Comparison of ENCODE assay signal across 16 cellular contexts in the genomic region with DNA sequence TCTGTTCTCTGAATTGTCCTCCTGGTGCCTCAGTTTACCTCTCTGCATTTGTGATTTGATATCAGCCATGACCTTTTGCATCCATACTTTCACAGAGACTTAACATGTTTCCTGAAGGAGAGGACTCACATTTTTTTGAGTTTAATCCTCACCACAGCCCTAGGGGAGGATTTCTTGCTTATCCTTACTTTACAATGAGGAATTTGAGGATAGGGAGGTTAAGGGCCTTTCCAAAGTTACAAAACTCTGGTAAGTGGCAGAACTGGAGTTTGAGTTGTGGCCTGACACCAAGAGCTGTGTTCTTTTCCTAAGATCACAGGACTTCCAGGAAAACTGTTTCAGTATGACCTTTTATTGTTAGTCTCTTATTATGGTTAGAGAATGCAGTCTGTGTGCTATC. TPM values are rescaled to one million over a fixed set of nuclear protein-coding genes. Genes with fewer than 3 reads are reported as not detected.
"Had no signal": no experiment of that assay in that cellular context is flagged by ENCODE, and none has a peak within 500 bp of the region (broad histone marks: within the 10 kb centered on the region; RNA-seq: fewer than 3 reads in every experiment).

No MANE protein-coding gene starts in this region.

- ATAC-seq: activated CD8-positive, alpha-beta T cell treated with anti-CD3 and anti-CD28 coated beads, Interleukin-2, amount 10 ng/mL, durations not matched to agents 7 days and 5 days; activated naive CD8-positive, alpha-beta T cell treated with anti-CD3 and anti-CD28 coated beads, Interleukin-2, amount 50 U/mL, for 24 hours; gastroesophageal sphincter; stimulated activated effector memory CD8-positive, alpha-beta T cell treated with anti-CD3 and anti-CD28 coated beads, Interleukin-12 subunit alpha, Interleukin-12 subunit beta, amount 100 ng/mL, for 72 hours; T-cell had no signal

- H3K27ac Mint-ChIP-seq: activated CD8-positive, alpha-beta T cell treated with anti-CD3 and anti-CD28 coated beads, Interleukin-2, amount 10 ng/mL, durations not matched to agents 7 days and 5 days; activated naive CD8-positive, alpha-beta T cell treated with anti-CD3 and anti-CD28 coated beads, Interleukin-2, amount 50 U/mL, for 24 hours; activated T-helper 1 cell treated with anti-CD3 and anti-CD28 coated beads, Interleukin-12 subunit alpha, Interleukin-12 subunit beta, Interleukin-2, Interleukin-4 antibody, amounts not matched to agents 30 ng/mL and 10 ng/mL and 1 ng/mL, durations not matched to agents 14 hours and 24 hours and 36 hours; mesothelial cell of epicardium; stimulated activated effector memory CD8-positive, alpha-beta T cell treated with anti-CD3 and anti-CD28 coated beads, Interleukin-12 subunit alpha, Interleukin-12 subunit beta, amount 100 ng/mL, for 72 hours; T-cell had no signal

- H3K27me3 Mint-ChIP-seq: T-cell had no signal

- H3K4me3 ChIP-seq: dorsolateral prefrontal cortex, esophagus muscularis mucosa, gastroesophageal sphincter, skin epidermis, thyroid gland, vagina had no signal

- H3K4me1 Mint-ChIP-seq: activated naive CD8-positive, alpha-beta T cell treated with anti-CD3 and anti-CD28 coated beads, Interleukin-2, amount 50 U/mL, for 24 hours; mesothelial cell of epicardium; neural crest cell had no signal

- H3K4me3 Mint-ChIP-seq: activated CD8-positive, alpha-beta T cell treated with anti-CD3 and anti-CD28 coated beads, Interleukin-2, amount 10 ng/mL, durations not matched to agents 7 days and 5 days; activated naive CD8-positive, alpha-beta T cell treated with anti-CD3 and anti-CD28 coated beads, Interleukin-2, amount 50 U/mL, for 24 hours; activated T-helper 1 cell treated with anti-CD3 and anti-CD28 coated beads, Interleukin-12 subunit alpha, Interleukin-12 subunit beta, Interleukin-2, Interleukin-4 antibody, amounts not matched to agents 30 ng/mL and 10 ng/mL and 1 ng/mL, durations not matched to agents 14 hours and 24 hours and 36 hours; mesothelial cell of epicardium; neural crest cell; stimulated activated effector memory CD8-positive, alpha-beta T cell treated with anti-CD3 and anti-CD28 coated beads, Interleukin-12 subunit alpha, Interleukin-12 subunit beta, amount 100 ng/mL, for 72 hours; T-cell had no signal

- DNase-seq: activated CD8-positive, alpha-beta T cell treated with anti-CD3 and anti-CD28 coated beads, Interleukin-2, amount 10 ng/mL, durations not matched to agents 7 days and 5 days; activated naive CD4-positive, alpha-beta T cell; activated naive CD8-positive, alpha-beta T cell treated with anti-CD3 and anti-CD28 coated beads, Interleukin-2, amount 50 U/mL, for 24 hours; retina; T-cell; T1000; thyroid gland had no signal

- H3K36me3 Mint-ChIP-seq: mesothelial cell of epicardium, T-cell had no signal

- H3K9me3 Mint-ChIP-seq: activated naive CD8-positive, alpha-beta T cell treated with anti-CD3 and anti-CD28 coated beads, Interleukin-2, amount 50 U/mL, for 24 hours; activated T-helper 1 cell treated with anti-CD3 and anti-CD28 coated beads, Interleukin-12 subunit alpha, Interleukin-12 subunit beta, Interleukin-2, Interleukin-4 antibody, amounts not matched to agents 30 ng/mL and 10 ng/mL and 1 ng/mL, durations not matched to agents 14 hours and 24 hours and 36 hours; neural crest cell; stimulated activated effector memory CD8-positive, alpha-beta T cell treated with anti-CD3 and anti-CD28 coated beads, Interleukin-12 subunit alpha, Interleukin-12 subunit beta, amount 100 ng/mL, for 72 hours had no signal

RNA-seq across cellular contexts. Expression of gene TNFRSF8, which starts 34.2 kb away (rescaled TPM):
- total RNA-seq: neural crest cell, thyroid gland had no signal
